ENCODE assay signal across 11 cellular contexts in the genomic region with DNA sequence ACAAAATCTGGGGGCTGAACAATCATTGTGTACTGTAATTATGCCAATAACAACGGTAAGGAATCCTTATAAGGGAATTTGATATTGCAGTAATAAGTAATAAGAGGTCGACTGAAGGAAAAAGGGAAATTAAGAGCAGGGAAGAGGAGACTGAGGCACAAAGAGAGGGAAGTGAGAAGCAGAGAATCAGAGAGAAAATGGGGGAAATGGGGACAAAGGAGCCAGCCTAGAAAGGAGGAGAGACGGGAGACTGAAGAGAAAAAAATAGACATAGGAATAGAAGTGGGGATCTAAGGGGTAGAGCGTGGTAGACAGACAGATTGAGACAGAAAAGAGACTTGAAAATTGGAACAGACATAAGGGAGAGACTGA. TPM values are rescaled to one million over a fixed set of nuclear protein-coding genes. Genes with fewer than 3 reads are reported as not detected.
DNase-seq lines count a peak whose midpoint lies in the region; ATAC-seq, FAIRE-seq and TF ChIP-seq lines count a peak whose summit lies in the region.
"Had no signal": no experiment of that assay in that cellular context is flagged by ENCODE, and none has a peak within 500 bp of the region (broad histone marks: within the 10 kb centered on the region; RNA-seq: fewer than 3 reads in every experiment).

No MANE protein-coding gene starts in this region.

- peaks cover 21% of the 10 kb centered on the region for H3K27me3 Mint-ChIP-seq in activated CD4-positive, alpha-beta T cell treated with anti-CD3 and anti-CD28 coated beads for 36 hours
- H3K27me3 Mint-ChIP-seq in memory B cell = peaks cover 11% of the 10 kb centered on the region

- peaks cover 8% of the 10 kb centered on the region for H3K4me1 Mint-ChIP-seq in activated CD4-positive, alpha-beta T cell treated with anti-CD3 and anti-CD28 coated beads for 36 hours
- peaks cover 7% of the 10 kb centered on the region for H3K4me1 Mint-ChIP-seq in memory B cell

- TF ChIP-seq CTCF in bronchial epithelial cell (IDR thresholded peaks at IDR 0.05; ENCODE audit: insufficient read depth, low read length, severe bottlenecking) = no peak

- H3K36me3 ChIP-seq in bronchial epithelial cell (ENCODE audit: control insufficient read depth, insufficient read depth, low read length) = no peaks in the 10 kb centered on the region

- H3K27ac ChIP-seq in temporal lobe (ENCODE audit: low read depth, low read length) = peak overlapping the region; percentile 88

- peak overlapping the region; percentile 93 for H3K27ac Mint-ChIP-seq in activated CD4-positive, alpha-beta T cell treated with anti-CD3 and anti-CD28 coated beads for 36 hours
- peak overlapping the region; percentile 91 for H3K27ac Mint-ChIP-seq in memory B cell

- peak overlapping the region; percentile 82 for H3K4me3 Mint-ChIP-seq in activated CD4-positive, alpha-beta T cell treated with anti-CD3 and anti-CD28 coated beads for 36 hours
- H3K4me3 Mint-ChIP-seq in memory B cell = peak overlapping the region; percentile 88

- peaks cover 45% of the 10 kb centered on the region for H3K9me3 Mint-ChIP-seq in activated CD4-positive, alpha-beta T cell treated with anti-CD3 and anti-CD28 coated beads for 36 hours (ENCODE audit: low read depth)
- H3K9me3 Mint-ChIP-seq in memory B cell = peaks cover 25% of the 10 kb centered on the region

- ATAC-seq in activated CD4-positive, alpha-beta T cell treated with anti-CD3 and anti-CD28 coated beads for 36 hours = no peak
- ATAC-seq in memory B cell (ENCODE audit: low read depth) = no peak
- no peak for ATAC-seq in HG02571 (IDR thresholded peaks at IDR 0.05; ENCODE audit: unreplicated experiment)

- no peaks in the 10 kb centered on the region for H3K27me3 ChIP-seq in bronchial epithelial cell (ENCODE audit: control insufficient read depth, insufficient read depth, low read length)

- H3K36me3 Mint-ChIP-seq in activated CD4-positive, alpha-beta T cell treated with anti-CD3 and anti-CD28 coated beads for 36 hours (ENCODE audit: low read depth) = peaks cover 49% of the 10 kb centered on the region
- H3K36me3 Mint-ChIP-seq in memory B cell = peaks cover 16% of the 10 kb centered on the region

- no peak for FAIRE-seq in bronchial epithelial cell (lab: Jason Lieb, UNC)
- FAIRE-seq: GM19239 had no signal

- H3K4me3 ChIP-seq in bronchial epithelial cell (ENCODE audit: low read depth, low read length) = peak overlapping the region; percentile 47

- POLR2A ChIA-PET in activated CD4-positive, alpha-beta T cell treated with anti-CD3 and anti-CD28 coated beads for 36 hours (lab: Charles Lee) = interaction anchor here (1.0 kb wide), 1 partner anchor 59 kb away, joined by 3 read pairs; a partner anchor contains a TSS

- DNase-seq in activated CD4-positive, alpha-beta T cell treated with anti-CD3 and anti-CD28 coated beads for 36 hours = no peak
- DNase-seq in activated CD4-positive, alpha-beta T cell treated with anti-CD3 and anti-CD28 coated beads, Interleukin-2, amount 50 U/mL, for 48 hours = no peak
- DNase-seq in bronchial epithelial cell (ENCODE audit: low read depth) (no peak), memory B cell (ENCODE audit: low spot score in 2 of 2) (no peak), HK-2 (ENCODE audit: unreplicated experiment) (no peak), foreskin melanocyte (no peak)
- DNase-seq: NCI-H1092 treated with DMSO at 0.1 percent for 48 hours had no signal

- intact Hi-C loops in activated CD4-positive, alpha-beta T cell treated with anti-CD3 and anti-CD28 coated beads for 36 hours (cut with DNase I, micrococcal nuclease) = no loop called here

- CTCF ChIA-PET in activated CD4-positive, alpha-beta T cell treated with anti-CD3 and anti-CD28 coated beads for 36 hours (lab: Charles Lee) = interaction anchor here (1.2 kb wide), 1 partner anchor 87 kb away, joined by 4 read pairs; no protein-coding TSS in a partner anchor

RNA-seq across cellular contexts. Expression of a gene that starts 0.5 kb away (rescaled TPM):
- 1 to 10 TPM; 2.4 TPM for total RNA-seq in activated CD4-positive, alpha-beta T cell treated with anti-CD3 and anti-CD28 coated beads for 36 hours
- 3.1 and 4.7 TPM in 2 replicates for total RNA-seq in bronchial epithelial cell
- 60.5 TPM for total RNA-seq in temporal lobe

RNA-seq across cellular contexts. Expression of a gene that starts 59.0 kb away (rescaled TPM):
- total RNA-seq in activated CD4-positive, alpha-beta T cell treated with anti-CD3 and anti-CD28 coated beads for 36 hours = 1 to 10 TPM; 2.3 to 2.4 TPM
- total RNA-seq in bronchial epithelial cell = not detected in 2 replicates
- not detected for total RNA-seq in temporal lobe
- total RNA-seq: left colon had no signal

Comparison
In these comparisons a context has a peak if more than half of its experiments do, and no peak if none do; other contexts are left out.
1. RNA of a gene that starts 0.5 kb away (total RNA-seq): 60.5 TPM in temporal lobe (single experiment); 3.1 to 4.7 TPM in bronchial epithelial cell and 2.4 TPM in activated CD4-positive, alpha-beta T cell treated with anti-CD3 and anti-CD28 coated beads for 36 hours; every median in the first group is over 10 times any median in the second.